17 cellular contexts compared by ENCODE assay signal in genomic region chr6:15515660-15516375, GRCh38.
DNase-seq lines count a peak whose midpoint lies in the region; ATAC-seq and TF ChIP-seq lines count a peak whose summit lies in the region.
"Had no signal": no experiment of that assay in that cellular context is flagged by ENCODE, and none has a peak within 500 bp of the region (broad histone marks: within the 10 kb centered on the region; RNA-seq: fewer than 3 reads in every experiment).

No MANE protein-coding gene starts in this region.

- DNase-seq in DMS53 (lab: John Stamatoyannopoulos, UW) (peak; percentile 14), DMS53 treated with DMSO at 0.1 percent for 48 hours (lab: John Stamatoyannopoulos, UW; ENCODE audit: unreplicated experiment) (no peak), GM23338 (ENCODE audit: low spot score) (no peak), choroid plexus epithelial cell (ENCODE audit: low read depth) (no peak), NCI-H1694 treated with DMSO at 0.1 percent for 48 hours (lab: John Stamatoyannopoulos, UW) (no peak), HEK293T (ENCODE audit: extremely low spot score) (no peak), nephron progenitor cell (no peak)
- DNase-seq in naive thymus-derived CD8-positive, alpha-beta T cell = no peak
- DNase-seq: activated effector memory CD4-positive, alpha-beta T cell treated with Interleukin-2 at 50 U/mL for 16 hours; BE2C; colonic mucosa; DMS153; NCI-H774 had no signal

- no peaks in the 10 kb centered on the region for H3K4me1 ChIP-seq in GM23338 (ENCODE audit: insufficient read depth)
- H3K4me1 ChIP-seq: BE2C, colonic mucosa, tibial nerve had no signal

- H3K4me3 ChIP-seq in GM23338 = no peak overlapping the region
- H3K4me3 ChIP-seq in choroid plexus epithelial cell (ENCODE audit: low read depth, low read length) = no peak overlapping the region
- H3K4me3 ChIP-seq: colonic mucosa, tibial nerve had no signal

- CTCF ChIA-PET in HEK293T (lab: Yijun Ruan, JAX) = interaction anchor here (0.5 kb wide), 1 partner anchor 651 kb away, joined by 3 read pairs; no protein-coding TSS in a partner anchor

- H3K79me2 ChIP-seq in GM23338 (replicated peaks; ENCODE audit: insufficient read depth) = peaks cover 41% of the 10 kb centered on the region

- H3K9me3 Mint-ChIP-seq in GM23338 (peaks cover 2% of the 10 kb centered on the region; the same call in 2 of the 3 replicates), nephron progenitor cell (peaks cover 4% of the 10 kb centered on the region)
- no peaks in the 10 kb centered on the region for H3K9me3 Mint-ChIP-seq in naive thymus-derived CD8-positive, alpha-beta T cell

- no peaks in the 10 kb centered on the region for H3K9me2 ChIP-seq in GM23338 (ENCODE audit: insufficient read depth)

- POLR2A ChIA-PET in naive thymus-derived CD8-positive, alpha-beta T cell (lab: Charles Lee) = no interaction called here
- POLR2A ChIA-PET in HEK293T (lab: Yijun Ruan, JAX) = no interaction called here

- H3K4me1 Mint-ChIP-seq in GM23338 = peaks cover 21% of the 10 kb centered on the region; the same call in 2 of the 3 replicates
- peaks cover 2 to 12% (median 7%) of the 10 kb centered on the region in 4 donors for H3K4me1 Mint-ChIP-seq in naive thymus-derived CD8-positive, alpha-beta T cell
- H3K4me1 Mint-ChIP-seq in nephron progenitor cell = peaks cover 26% of the 10 kb centered on the region

- peaks cover 62% of the 10 kb centered on the region for H4K20me1 ChIP-seq in GM23338 (replicated peaks; ENCODE audit: insufficient read depth)

- TF ChIP-seq CTCF in GM23338 (conservative IDR thresholded peaks at IDR 0.05; ENCODE audit: low read depth in 2 of 2) (0 out of 4 replicates have a peak, but pooled peaks of 1 of the 2 experiments have one; percentile 12), choroid plexus epithelial cell (conservative IDR thresholded peaks at IDR 0.05; ENCODE audit: low read depth, low read length) (peak; percentile 10), nephron progenitor cell (IDR thresholded peaks at IDR 0.05) (no peak)

- H3F3A ChIP-seq in GM23338 (replicated peaks; ENCODE audit: low read depth) = peaks cover 66% of the 10 kb centered on the region

- H3K4me3 Mint-ChIP-seq in GM23338 (no peak overlapping the region), nephron progenitor cell (no peak overlapping the region)
- no peak overlapping the region for H3K4me3 Mint-ChIP-seq in naive thymus-derived CD8-positive, alpha-beta T cell

- H3K27me3 ChIP-seq in GM23338 (ENCODE audit: insufficient read depth) = no peaks in the 10 kb centered on the region
- H3K27me3 ChIP-seq: BE2C, colonic mucosa, tibial nerve had no signal

- H3K27ac Mint-ChIP-seq in GM23338 (no peak overlapping the region), nephron progenitor cell (no peak overlapping the region)
- peak overlapping the region in 7 of 10 donors; percentile 14 to 90 (median 63) for H3K27ac Mint-ChIP-seq in naive thymus-derived CD8-positive, alpha-beta T cell

- ATAC-seq in GM23338 = no peak
- no peak for ATAC-seq in naive thymus-derived CD8-positive, alpha-beta T cell

- peaks cover 78% of the 10 kb centered on the region for H3K27me3 Mint-ChIP-seq in GM23338 (ENCODE audit: insufficient read depth, low read depth, poor library complexity)
- no peaks in the 10 kb centered on the region for H3K27me3 Mint-ChIP-seq in naive thymus-derived CD8-positive, alpha-beta T cell
- H3K27me3 Mint-ChIP-seq in nephron progenitor cell (ENCODE audit: low read depth, poor library complexity) = no peaks in the 10 kb centered on the region

- H3K27ac ChIP-seq in GM23338 (ENCODE audit: low read depth) = peak overlapping the region; percentile 51
- H3K27ac ChIP-seq: 22Rv1, colonic mucosa, epithelial cell of prostate, tibial nerve, VCaP had no signal

- no peak overlapping the region for H2AFZ ChIP-seq in GM23338

- no peak overlapping the region for H3K4me2 ChIP-seq in GM23338

- H3K36me3 ChIP-seq in GM23338 (ENCODE audit: insufficient read depth) = peaks cover 62% of the 10 kb centered on the region
- H3K36me3 ChIP-seq: colonic mucosa had no signal

- peaks cover 100% of the 10 kb centered on the region for H3K36me3 Mint-ChIP-seq in GM23338 (ENCODE audit: low read depth)
- peaks cover 10 to 90% (median 15%) of the 10 kb centered on the region in 3 donors for H3K36me3 Mint-ChIP-seq in naive thymus-derived CD8-positive, alpha-beta T cell
- peaks cover 88% of the 10 kb centered on the region for H3K36me3 Mint-ChIP-seq in nephron progenitor cell (ENCODE audit: low read depth)

TF ChIP-seq in GM23338, 12 proteins besides CTCF, POLR2A, EP300 and RAD21:
- no peak for TF ChIP-seq STAT1 (IDR thresholded peaks at IDR 0.05; ENCODE audit: unreplicated experiment)

TF ChIP-seq in HEK293T, 16 proteins besides CTCF, POLR2A, EP300 and RAD21:
- no peak for TF ChIP-seq ELF4 (IDR thresholded peaks at IDR 0.05)
- no peak for TF ChIP-seq PKNOX1 (IDR thresholded peaks at IDR 0.05)
- no peak for TF ChIP-seq SUZ12 (IDR thresholded peaks at IDR 0.05)
- no peak for TF ChIP-seq L3MBTL2 (conservative IDR thresholded peaks at IDR 0.05)

Comparison
In these comparisons a context has a peak if more than half of its experiments do, and no peak if none do; other contexts are left out.
1. H3K27ac Mint-ChIP-seq: peak in naive thymus-derived CD8-positive, alpha-beta T cell (7 of 10); none in GM23338 (single experiment) and nephron progenitor cell (single experiment).